In genomic region chr2:46294185-46294836, GRCh38 we compare ENCODE assay signal across 8 cellular contexts. TPM values are rescaled to one million over a fixed set of nuclear protein-coding genes. Genes with fewer than 3 reads are reported as not detected.
DNase-seq lines count a peak whose midpoint lies in the region; ATAC-seq and TF ChIP-seq lines count a peak whose summit lies in the region.

No MANE protein-coding gene starts in this region.

- peaks cover 5% of the 10 kb centered on the region for H3K4me1 ChIP-seq in OCI-LY1 (ENCODE audit: insufficient read depth, low read length, severe bottlenecking)
- H3K4me1 ChIP-seq in smooth muscle cell (ENCODE audit: low read depth) = peaks cover 4% of the 10 kb centered on the region

- 0 out of 2 replicates have a peak, but pooled peaks have one; percentile 6 for TF ChIP-seq CTCF in OCI-LY1 (IDR thresholded peaks at IDR 0.05; ENCODE audit: low read length)
- TF ChIP-seq CTCF in smooth muscle cell (IDR thresholded peaks at IDR 0.05; ENCODE audit: borderline replicate concordance, insufficient read depth, poor library complexity, severe bottlenecking) = peak; percentile 34

- H3K9me3 ChIP-seq in OCI-LY1 (ENCODE audit: low read length) (no peaks in the 10 kb centered on the region), smooth muscle cell (replicated peaks; ENCODE audit: low read depth) (no peaks in the 10 kb centered on the region)

- H3K27ac ChIP-seq in OCI-LY1 (ENCODE audit: low read depth, low read length, poor library complexity, severe bottlenecking) (no peak overlapping the region), smooth muscle cell (ENCODE audit: low read depth) (no peak overlapping the region)

- H3K4me2 ChIP-seq in OCI-LY1 (ENCODE audit: low read length) = no peak overlapping the region
- H3K4me2 ChIP-seq in smooth muscle cell = no peak overlapping the region

- H3K27me3 ChIP-seq in OCI-LY1 (ENCODE audit: insufficient read depth, low read length) (peaks cover 4% of the 10 kb centered on the region; the same call in 1 of the 2 replicates), smooth muscle cell (ENCODE audit: low read depth) (no peaks in the 10 kb centered on the region)

- 64% methylated on average over 7 of the region's 7 CpGs for WGBS in smooth muscle cell (ENCODE audit: low lambda C conversion rate)

- H3K36me3 ChIP-seq in OCI-LY1 (ENCODE audit: insufficient read depth, low read length) (no peaks in the 10 kb centered on the region), smooth muscle cell (ENCODE audit: low read depth) (no peaks in the 10 kb centered on the region)

- no peaks in the 10 kb centered on the region for H3F3A ChIP-seq in OCI-LY1 (ENCODE audit: insufficient read depth, low read length)
- no peaks in the 10 kb centered on the region for H3F3A ChIP-seq in smooth muscle cell (ENCODE audit: low read depth)

- no peak overlapping the region for H3K4me3 ChIP-seq in OCI-LY1 (ENCODE audit: low read depth, low read length, poor library complexity, severe bottlenecking)
- H3K4me3 ChIP-seq in smooth muscle cell = no peak overlapping the region

- H3K9ac ChIP-seq in OCI-LY1 (ENCODE audit: low read length) = no peak overlapping the region
- no peak overlapping the region for H3K9ac ChIP-seq in smooth muscle cell (ENCODE audit: low read depth)

- no peak for ATAC-seq in GM19467 (IDR thresholded peaks at IDR 0.05; ENCODE audit: unreplicated experiment)
- ATAC-seq in GM21381 (IDR thresholded peaks at IDR 0.05; ENCODE audit: unreplicated experiment) = no peak

- no peaks in the 10 kb centered on the region for H3K9me2 ChIP-seq in OCI-LY1 (ENCODE audit: low read depth, low read length)

- no peaks in the 10 kb centered on the region for H3K79me2 ChIP-seq in OCI-LY1 (ENCODE audit: insufficient read depth, low read length)
- H3K79me2 ChIP-seq in smooth muscle cell (ENCODE audit: low read depth) = peaks cover 18% of the 10 kb centered on the region

- H2AFZ ChIP-seq in OCI-LY1 (ENCODE audit: low read length) (no peak overlapping the region), smooth muscle cell (ENCODE audit: low read depth) (no peak overlapping the region)

- H4K20me1 ChIP-seq in OCI-LY1 (ENCODE audit: insufficient read depth, low read length) (no peaks in the 10 kb centered on the region), smooth muscle cell (ENCODE audit: low read depth) (peaks cover 20% of the 10 kb centered on the region)

- DNase-seq in activated T-cell treated with anti-CD3 and anti-CD28 coated beads, Interleukin-2, amount 50 U/mL, for 1 hour = peak; percentile 38
- DNase-seq in activated T-cell treated with anti-CD3 and anti-CD28 coated beads for 4 hours (no peak), dermis blood vessel endothelial cell (peak; percentile 57), smooth muscle cell (lab: John Stamatoyannopoulos, UW; ENCODE audit: unreplicated experiment) (no peak), cerebellum (ENCODE audit: low spot score) (no peak)

RNA-seq across cellular contexts. Expression of gene EPAS1, which starts 2.9 kb away (rescaled TPM):
- total RNA-seq in dermis blood vessel endothelial cell (283 and 362 TPM in 2 replicates), smooth muscle cell (57.5 and 91.6 TPM in 2 replicates), cerebellum (13.0 TPM)
- polyA plus RNA-seq in smooth muscle cell = 31.7 and 61.5 TPM in 2 replicates

Comparison
In these comparisons a context has a peak if more than half of its experiments do, and no peak if none do; other contexts are left out.
1. DNase-seq: peak in activated T-cell treated with anti-CD3 and anti-CD28 coated beads, Interleukin-2, amount 50 U/mL, for 1 hour (single experiment) and dermis blood vessel endothelial cell (single experiment); none in activated T-cell treated with anti-CD3 and anti-CD28 coated beads for 4 hours (single experiment), smooth muscle cell (single experiment) and cerebellum (single experiment).